In genomic region chr10:17428616-17429097, GRCh38 we compare ENCODE assay signal across 7 cellular contexts.
DNase-seq lines count a peak whose midpoint lies in the region; ATAC-seq and TF ChIP-seq lines count a peak whose summit lies in the region.

No MANE protein-coding gene starts in this region.

- peaks cover 74% of the 10 kb centered on the region for H3K4me1 Mint-ChIP-seq in stimulated activated naive CD8-positive, alpha-beta T cell treated with anti-CD3 and anti-CD28 coated beads, Interleukin-15, Interleukin-2, amounts not matched to agents 100 ng/mL and 50 ng/mL, for 24 hours (ENCODE audit: low read depth)

- H3K4me3 Mint-ChIP-seq in stimulated activated naive CD8-positive, alpha-beta T cell treated with anti-CD3 and anti-CD28 coated beads, Interleukin-15, Interleukin-2, amounts not matched to agents 100 ng/mL and 50 ng/mL, for 24 hours: peak overlapping the region; percentile 73

- peak overlapping the region; percentile 81 for H3K27ac Mint-ChIP-seq in stimulated activated naive CD8-positive, alpha-beta T cell treated with anti-CD3 and anti-CD28 coated beads, Interleukin-15, Interleukin-2, amounts not matched to agents 100 ng/mL and 50 ng/mL, for 24 hours

- peak; percentile 49 for ATAC-seq in HG02973 (IDR thresholded peaks at IDR 0.05; ENCODE audit: unreplicated experiment)
- no peak for ATAC-seq in HG03280 (IDR thresholded peaks at IDR 0.05; ENCODE audit: unreplicated experiment)

- peaks cover 12% of the 10 kb centered on the region for H3K27me3 Mint-ChIP-seq in stimulated activated naive CD8-positive, alpha-beta T cell treated with anti-CD3 and anti-CD28 coated beads, Interleukin-15, Interleukin-2, amounts not matched to agents 100 ng/mL and 50 ng/mL, for 24 hours

- DNase-seq in activated CD4-positive, CD25-positive, alpha-beta regulatory T cell treated with anti-CD3 and anti-CD28 coated beads, Interleukin-2, amount 50 U/mL, for 72 hours: peak; percentile 54
- DNase-seq in erythroblast (lab: John Stamatoyannopoulos, UW): peak; percentile 80 to 91
- no peak for DNase-seq in DMS79 (lab: John Stamatoyannopoulos, UW)
- DNase-seq in NCI-H510A treated with DMSO at 0.1 percent for 48 hours (lab: John Stamatoyannopoulos, UW): no peak

- no peaks in the 10 kb centered on the region for H3K9me3 Mint-ChIP-seq in stimulated activated naive CD8-positive, alpha-beta T cell treated with anti-CD3 and anti-CD28 coated beads, Interleukin-15, Interleukin-2, amounts not matched to agents 100 ng/mL and 50 ng/mL, for 24 hours

- TF ChIP-seq POLR2A in erythroblast (IDR thresholded peaks at IDR 0.05; ENCODE audit: low read length): peak; percentile 88

- no peaks in the 10 kb centered on the region for H3K36me3 Mint-ChIP-seq in stimulated activated naive CD8-positive, alpha-beta T cell treated with anti-CD3 and anti-CD28 coated beads, Interleukin-15, Interleukin-2, amounts not matched to agents 100 ng/mL and 50 ng/mL, for 24 hours (ENCODE audit: low read depth)

Comparison
In these comparisons a context has a peak if more than half of its experiments do, and no peak if none do; other contexts are left out.
1. DNase-seq: peak in activated CD4-positive, CD25-positive, alpha-beta regulatory T cell treated with anti-CD3 and anti-CD28 coated beads, Interleukin-2, amount 50 U/mL, for 72 hours (single experiment) and erythroblast (2 of 2); none in DMS79 (single experiment) and NCI-H510A treated with DMSO at 0.1 percent for 48 hours (single experiment).